2 cellular contexts compared by ENCODE assay signal in genomic region chr16:53781023-53781605, GRCh38.
A peak's percentile ranks its signal among the peaks of the same experiment; 100 is the strongest.
TF ChIP-seq lines count a peak whose summit lies in the region.

No MANE protein-coding gene starts in this region.

TF ChIP-seq in HCT116, 20 proteins besides CTCF, POLR2A, EP300 and RAD21 (continued from another document):
- no peak for TF ChIP-seq EGR1 (IDR thresholded peaks at IDR 0.05; ENCODE audit: low read depth)
- TF ChIP-seq JUND (IDR thresholded peaks at IDR 0.05), result 0 out of 2 replicates have a peak, but pooled peaks have one; percentile 54

TF ChIP-seq in K562, 482 proteins besides CTCF, POLR2A, EP300 and RAD21:
- TF ChIP-seq ZNF318 (IDR thresholded peaks at IDR 0.05; ENCODE audit: borderline replicate concordance in 1 of 2, low read depth in 1 of 2) (no peak), FOXA3 (CRISPR knock-in tag; conservative IDR thresholded peaks at IDR 0.05 in 1 of 2, IDR thresholded peaks at IDR 0.05 in 1 of 2) (peak in 1 of 2 experiments; percentile 91; a peak in 2 of 4 replicates), FOSL1 (tag; conservative IDR thresholded peaks at IDR 0.05) (0 out of 2 replicates have a peak, but pooled peaks have one; percentile 20), ATF3 (IDR thresholded peaks at IDR 0.05) (peak; percentile 15; the same call in 1 of the 2 replicates), ATF3 (CRISPR knock-in tag; conservative IDR thresholded peaks at IDR 0.05) (no peak), JUND (IDR thresholded peaks at IDR 0.05; ENCODE audit: borderline replicate concordance, low read depth, low read length) (no peak), JUND (tag; IDR thresholded peaks at IDR 0.05; ENCODE audit: borderline replicate concordance, low read depth, low read length) (peak; percentile 35; the same call in 1 of the 3 replicates), XRCC4 (IDR thresholded peaks at IDR 0.05; ENCODE audit: extremely low read depth, insufficient read depth, insufficient read length) (no peak)
- TF ChIP-seq, protein P1, sequence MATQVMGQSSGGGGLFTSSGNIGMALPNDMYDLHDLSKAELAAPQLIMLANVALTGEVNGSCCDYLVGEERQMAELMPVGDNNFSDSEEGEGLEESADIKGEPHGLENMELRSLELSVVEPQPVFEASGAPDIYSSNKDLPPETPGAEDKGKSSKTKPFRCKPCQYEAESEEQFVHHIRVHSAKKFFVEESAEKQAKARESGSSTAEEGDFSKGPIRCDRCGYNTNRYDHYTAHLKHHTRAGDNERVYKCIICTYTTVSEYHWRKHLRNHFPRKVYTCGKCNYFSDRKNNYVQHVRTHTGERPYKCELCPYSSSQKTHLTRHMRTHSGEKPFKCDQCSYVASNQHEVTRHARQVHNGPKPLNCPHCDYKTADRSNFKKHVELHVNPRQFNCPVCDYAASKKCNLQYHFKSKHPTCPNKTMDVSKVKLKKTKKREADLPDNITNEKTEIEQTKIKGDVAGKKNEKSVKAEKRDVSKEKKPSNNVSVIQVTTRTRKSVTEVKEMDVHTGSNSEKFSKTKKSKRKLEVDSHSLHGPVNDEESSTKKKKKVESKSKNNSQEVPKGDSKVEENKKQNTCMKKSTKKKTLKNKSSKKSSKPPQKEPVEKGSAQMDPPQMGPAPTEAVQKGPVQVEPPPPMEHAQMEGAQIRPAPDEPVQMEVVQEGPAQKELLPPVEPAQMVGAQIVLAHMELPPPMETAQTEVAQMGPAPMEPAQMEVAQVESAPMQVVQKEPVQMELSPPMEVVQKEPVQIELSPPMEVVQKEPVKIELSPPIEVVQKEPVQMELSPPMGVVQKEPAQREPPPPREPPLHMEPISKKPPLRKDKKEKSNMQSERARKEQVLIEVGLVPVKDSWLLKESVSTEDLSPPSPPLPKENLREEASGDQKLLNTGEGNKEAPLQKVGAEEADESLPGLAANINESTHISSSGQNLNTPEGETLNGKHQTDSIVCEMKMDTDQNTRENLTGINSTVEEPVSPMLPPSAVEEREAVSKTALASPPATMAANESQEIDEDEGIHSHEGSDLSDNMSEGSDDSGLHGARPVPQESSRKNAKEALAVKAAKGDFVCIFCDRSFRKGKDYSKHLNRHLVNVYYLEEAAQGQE (CRISPR knock-in tag; IDR thresholded peaks at IDR 0.05; ENCODE audit: low read depth), result no peak
- TF ChIP-seq, protein P2, sequence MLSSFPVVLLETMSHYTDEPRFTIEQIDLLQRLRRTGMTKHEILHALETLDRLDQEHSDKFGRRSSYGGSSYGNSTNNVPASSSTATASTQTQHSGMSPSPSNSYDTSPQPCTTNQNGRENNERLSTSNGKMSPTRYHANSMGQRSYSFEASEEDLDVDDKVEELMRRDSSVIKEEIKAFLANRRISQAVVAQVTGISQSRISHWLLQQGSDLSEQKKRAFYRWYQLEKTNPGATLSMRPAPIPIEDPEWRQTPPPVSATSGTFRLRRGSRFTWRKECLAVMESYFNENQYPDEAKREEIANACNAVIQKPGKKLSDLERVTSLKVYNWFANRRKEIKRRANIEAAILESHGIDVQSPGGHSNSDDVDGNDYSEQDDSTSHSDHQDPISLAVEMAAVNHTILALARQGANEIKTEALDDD (IDR thresholded peaks at IDR 0.05), result no peak
